ENCODE assay signal across 35 cellular contexts in the genomic region with DNA sequence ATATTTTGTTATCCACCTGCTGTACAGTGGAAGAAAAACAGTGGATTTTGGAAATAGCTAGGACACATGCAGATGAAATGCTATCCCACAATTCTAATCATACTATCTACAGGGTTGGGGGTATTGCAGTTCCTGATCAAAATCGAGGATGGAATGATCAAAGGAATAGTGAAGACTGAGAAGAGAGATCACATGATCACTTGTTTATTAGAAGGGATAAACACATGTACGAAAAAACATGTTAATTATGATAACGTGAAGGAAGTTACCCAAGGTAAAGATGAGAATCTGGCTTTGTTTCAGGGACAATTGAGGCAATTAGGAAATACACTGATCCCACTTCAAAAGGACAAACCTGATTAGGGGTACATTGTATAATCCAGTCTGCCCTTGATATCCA.
"Had no signal": no experiment of that assay in that cellular context is flagged by ENCODE, and none has a peak within 500 bp of the region (broad histone marks: within the 10 kb centered on the region; RNA-seq: fewer than 3 reads in every experiment).

No MANE protein-coding gene starts in this region.

- DNase-seq: Karpas-422, Kasumi-1, MG63, MM.1S, MV-4-11, NCI-H1048, NCI-H1092, NCI-H1092 treated with DMSO at 0.1 percent for 48 hours, NCI-H1105, NCI-H1105 treated with DMSO at 0.1 percent for 48 hours, NCI-H1417, NCI-H1417 treated with DMSO at 0.1 percent for 48 hours, NCI-H1436, NCI-H1436 treated with DMSO at 0.1 percent for 48 hours, NCI-H146, NCI-H1694, NCI-H1694 treated with DMSO at 0.1 percent for 48 hours, NCI-H187, NCI-H187 treated with DMSO at 0.1 percent for 48 hours, NCI-H1930, NCI-H2029, NCI-H2029 treated with DMSO at 0.1 percent for 48 hours, NCI-H2081, NCI-H2081 treated with DMSO at 0.1 percent for 48 hours, NCI-H2107, NCI-H2171, NCI-H2171 treated with DMSO at 0.1 percent for 48 hours, NCI-H2227 treated with DMSO at 0.1 percent for 48 hours, NCI-H226, NCI-H345, NCI-H446, NCI-H446 treated with DMSO at 0.1 percent for 48 hours, NCI-H510A, NCI-H510A treated with DMSO at 0.1 percent for 48 hours, NCI-H524 had no signal

- H3K4me3 ChIP-seq: MG63 had no signal

- H3K9me3 ChIP-seq: MG63 had no signal

- H3K36me3 ChIP-seq: MG63 had no signal
